Comparison of ENCODE assay signal across 1 cellular context in the genomic region with DNA sequence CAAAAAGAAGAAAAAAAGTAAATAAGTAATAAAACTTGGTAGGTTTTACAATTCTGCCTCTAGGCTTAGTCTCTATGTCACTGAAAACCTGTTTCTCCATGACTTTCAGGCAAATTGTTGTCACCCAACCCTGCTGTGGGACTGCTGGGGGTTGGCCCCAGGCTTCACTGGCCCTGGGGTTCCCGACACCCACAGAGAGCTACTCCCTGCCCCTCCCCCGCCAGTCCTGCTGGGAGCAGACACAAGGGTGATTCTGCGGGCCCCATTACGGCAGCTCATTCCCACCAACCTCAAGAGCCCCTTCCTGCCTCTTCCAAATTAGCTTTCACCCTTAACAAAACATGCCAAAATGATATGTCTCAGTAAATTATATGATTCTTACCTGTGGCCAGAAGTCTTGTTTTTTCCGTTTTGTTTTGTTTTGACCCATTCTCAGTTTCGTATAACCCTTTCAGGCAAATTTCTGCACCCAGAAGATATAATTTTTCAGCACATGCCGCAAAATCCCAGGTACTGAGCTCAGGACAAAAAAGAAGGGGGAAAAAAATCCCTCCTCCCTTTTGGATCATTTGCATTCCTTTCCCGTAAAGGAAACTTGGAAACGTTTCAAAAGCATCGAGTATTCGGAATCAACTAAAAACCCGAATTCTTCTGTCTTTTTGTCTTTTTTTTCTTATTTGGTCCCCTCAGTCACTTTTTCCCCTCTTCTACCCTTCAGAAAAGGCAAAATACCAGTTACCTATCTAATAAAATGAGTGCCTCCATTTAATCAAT.
A peak's percentile ranks its signal among the peaks of the same experiment; 100 is the strongest.
TF ChIP-seq lines count a peak whose summit lies in the region.

No MANE protein-coding gene starts in this region.

TF ChIP-seq in HepG2, 621 proteins besides CTCF, POLR2A, EP300 and RAD21:
- TF ChIP-seq PREB (CRISPR knock-in tag; IDR thresholded peaks at IDR 0.05), result no peak
- TF ChIP-seq MAX (IDR thresholded peaks at IDR 0.05), result no peak
- no peak for TF ChIP-seq EED (CRISPR knock-in tag; IDR thresholded peaks at IDR 0.05)
- no peak for TF ChIP-seq ZBTB1 (CRISPR knock-in tag; IDR thresholded peaks at IDR 0.05; ENCODE audit: borderline replicate concordance)
- TF ChIP-seq DDIT3 (CRISPR knock-in tag; IDR thresholded peaks at IDR 0.05), result no peak
- no peak for TF ChIP-seq RXRA (CRISPR knock-in tag; IDR thresholded peaks at IDR 0.05)
- no peak for TF ChIP-seq JDP2 (CRISPR knock-in tag; IDR thresholded peaks at IDR 0.05; ENCODE audit: borderline replicate concordance)
- TF ChIP-seq, protein P1, sequence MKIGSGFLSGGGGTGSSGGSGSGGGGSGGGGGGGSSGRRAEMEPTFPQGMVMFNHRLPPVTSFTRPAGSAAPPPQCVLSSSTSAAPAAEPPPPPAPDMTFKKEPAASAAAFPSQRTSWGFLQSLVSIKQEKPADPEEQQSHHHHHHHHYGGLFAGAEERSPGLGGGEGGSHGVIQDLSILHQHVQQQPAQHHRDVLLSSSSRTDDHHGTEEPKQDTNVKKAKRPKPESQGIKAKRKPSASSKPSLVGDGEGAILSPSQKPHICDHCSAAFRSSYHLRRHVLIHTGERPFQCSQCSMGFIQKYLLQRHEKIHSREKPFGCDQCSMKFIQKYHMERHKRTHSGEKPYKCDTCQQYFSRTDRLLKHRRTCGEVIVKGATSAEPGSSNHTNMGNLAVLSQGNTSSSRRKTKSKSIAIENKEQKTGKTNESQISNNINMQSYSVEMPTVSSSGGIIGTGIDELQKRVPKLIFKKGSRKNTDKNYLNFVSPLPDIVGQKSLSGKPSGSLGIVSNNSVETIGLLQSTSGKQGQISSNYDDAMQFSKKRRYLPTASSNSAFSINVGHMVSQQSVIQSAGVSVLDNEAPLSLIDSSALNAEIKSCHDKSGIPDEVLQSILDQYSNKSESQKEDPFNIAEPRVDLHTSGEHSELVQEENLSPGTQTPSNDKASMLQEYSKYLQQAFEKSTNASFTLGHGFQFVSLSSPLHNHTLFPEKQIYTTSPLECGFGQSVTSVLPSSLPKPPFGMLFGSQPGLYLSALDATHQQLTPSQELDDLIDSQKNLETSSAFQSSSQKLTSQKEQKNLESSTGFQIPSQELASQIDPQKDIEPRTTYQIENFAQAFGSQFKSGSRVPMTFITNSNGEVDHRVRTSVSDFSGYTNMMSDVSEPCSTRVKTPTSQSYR (CRISPR knock-in tag; IDR thresholded peaks at IDR 0.05; ENCODE audit: borderline replicate concordance), result peak; percentile 61; the same call in 1 of the 2 replicates
- no peak for TF ChIP-seq ZEB1 (IDR thresholded peaks at IDR 0.05; ENCODE audit: insufficient replicate concordance, low read depth)
- TF ChIP-seq, protein P2, sequence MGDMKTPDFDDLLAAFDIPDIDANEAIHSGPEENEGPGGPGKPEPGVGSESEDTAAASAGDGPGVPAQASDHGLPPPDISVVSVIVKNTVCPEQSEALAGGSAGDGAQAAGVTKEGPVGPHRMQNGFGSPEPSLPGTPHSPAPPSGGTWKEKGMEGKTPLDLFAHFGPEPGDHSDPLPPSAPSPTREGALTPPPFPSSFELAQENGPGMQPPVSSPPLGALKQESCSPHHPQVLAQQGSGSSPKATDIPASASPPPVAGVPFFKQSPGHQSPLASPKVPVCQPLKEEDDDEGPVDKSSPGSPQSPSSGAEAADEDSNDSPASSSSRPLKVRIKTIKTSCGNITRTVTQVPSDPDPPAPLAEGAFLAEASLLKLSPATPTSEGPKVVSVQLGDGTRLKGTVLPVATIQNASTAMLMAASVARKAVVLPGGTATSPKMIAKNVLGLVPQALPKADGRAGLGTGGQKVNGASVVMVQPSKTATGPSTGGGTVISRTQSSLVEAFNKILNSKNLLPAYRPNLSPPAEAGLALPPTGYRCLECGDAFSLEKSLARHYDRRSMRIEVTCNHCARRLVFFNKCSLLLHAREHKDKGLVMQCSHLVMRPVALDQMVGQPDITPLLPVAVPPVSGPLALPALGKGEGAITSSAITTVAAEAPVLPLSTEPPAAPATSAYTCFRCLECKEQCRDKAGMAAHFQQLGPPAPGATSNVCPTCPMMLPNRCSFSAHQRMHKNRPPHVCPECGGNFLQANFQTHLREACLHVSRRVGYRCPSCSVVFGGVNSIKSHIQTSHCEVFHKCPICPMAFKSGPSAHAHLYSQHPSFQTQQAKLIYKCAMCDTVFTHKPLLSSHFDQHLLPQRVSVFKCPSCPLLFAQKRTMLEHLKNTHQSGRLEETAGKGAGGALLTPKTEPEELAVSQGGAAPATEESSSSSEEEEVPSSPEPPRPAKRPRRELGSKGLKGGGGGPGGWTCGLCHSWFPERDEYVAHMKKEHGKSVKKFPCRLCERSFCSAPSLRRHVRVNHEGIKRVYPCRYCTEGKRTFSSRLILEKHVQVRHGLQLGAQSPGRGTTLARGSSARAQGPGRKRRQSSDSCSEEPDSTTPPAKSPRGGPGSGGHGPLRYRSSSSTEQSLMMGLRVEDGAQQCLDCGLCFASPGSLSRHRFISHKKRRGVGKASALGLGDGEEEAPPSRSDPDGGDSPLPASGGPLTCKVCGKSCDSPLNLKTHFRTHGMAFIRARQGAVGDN (CRISPR knock-in tag; IDR thresholded peaks at IDR 0.05), result peak; percentile 42
- TF ChIP-seq PRPF4 (IDR thresholded peaks at IDR 0.05; ENCODE audit: low read depth, low read length, poor library complexity, severe bottlenecking), result no peak
- no peak for TF ChIP-seq ZBTB39 (CRISPR knock-in tag; IDR thresholded peaks at IDR 0.05)
